Comparison of ENCODE assay signal across 1 cellular context in genomic region chrX:129932792-129933321, GRCh38.
TF ChIP-seq lines count a peak whose summit lies in the region.

No MANE protein-coding gene starts in this region.

TF ChIP-seq in GM12878, 131 proteins besides CTCF, POLR2A, EP300 and RAD21 (continued from another document):
- peak; percentile 22; the same call in 1 of the 2 replicates for TF ChIP-seq IKZF1 (conservative IDR thresholded peaks at IDR 0.05)
